In the genomic region with DNA sequence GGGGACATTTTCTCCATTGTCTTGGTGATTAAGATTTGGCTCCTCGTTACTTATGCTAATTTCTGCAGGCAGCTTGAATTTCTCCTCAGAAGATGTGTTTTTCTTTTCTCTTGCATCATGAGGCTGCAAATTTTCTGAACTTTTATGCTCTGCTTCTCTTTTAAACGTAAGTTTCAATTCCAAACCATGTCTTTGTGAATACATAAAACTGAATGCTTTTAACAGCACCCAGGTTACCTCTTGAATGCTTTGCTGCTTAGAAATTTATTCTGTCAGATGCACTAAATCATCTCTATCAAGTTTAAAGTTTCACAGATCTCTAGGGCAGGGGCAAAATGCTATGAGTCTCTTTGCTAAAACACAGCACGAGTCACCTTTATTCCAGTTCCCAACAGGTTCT, we compare ENCODE assay signal across 8 cellular contexts.
"Had no signal": no experiment of that assay in that cellular context is flagged by ENCODE, and none has a peak within 500 bp of the region (broad histone marks: within the 10 kb centered on the region; RNA-seq: fewer than 3 reads in every experiment).

No MANE protein-coding gene starts in this region.

- FAIRE-seq: G401.6, GM12878, GM12891, GM12892, GM18507, GM19239 had no signal

- DNase-seq: GDM1, GF-D8 had no signal

- ATAC-seq: GM12878 had no signal

- H3K4me3 ChIP-seq: GM12878 had no signal
